ENCODE assay signal across 1 cellular context in the genomic region with DNA sequence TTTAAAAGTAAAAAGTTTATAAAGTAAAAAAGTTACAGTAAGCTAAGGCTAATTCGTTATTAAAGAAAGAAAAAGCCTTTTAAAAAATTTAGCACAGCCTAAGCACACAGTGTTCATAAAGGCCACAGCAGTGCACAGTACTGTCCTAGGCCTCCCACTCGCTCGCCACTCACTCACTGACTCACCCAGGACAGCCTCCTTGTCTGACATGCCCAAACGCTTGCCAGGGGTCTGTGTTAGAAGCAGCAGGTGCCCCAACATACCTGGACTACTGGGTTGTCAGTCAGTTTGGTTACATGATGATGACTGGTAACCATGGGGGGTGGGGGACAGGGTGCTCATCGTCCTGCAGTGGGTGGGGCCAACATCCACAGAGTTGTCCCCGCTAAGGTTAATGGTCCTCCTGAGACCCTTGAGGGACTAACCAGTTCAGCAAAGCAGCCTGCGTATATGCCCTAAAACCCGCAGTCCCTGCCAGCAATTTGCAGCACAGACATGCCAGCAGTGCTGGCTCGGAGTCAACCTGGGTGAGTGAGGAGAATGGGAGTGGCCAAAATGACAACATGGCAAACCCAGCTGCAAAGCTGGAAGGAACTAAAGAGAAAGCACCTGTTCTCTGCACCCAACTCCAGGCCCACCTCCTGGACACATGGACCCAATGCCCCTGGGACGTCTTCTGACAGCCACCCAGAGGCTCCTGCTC.
TF ChIP-seq lines count a peak whose summit lies in the region.

No MANE protein-coding gene starts in this region.

TF ChIP-seq in HepG2, 621 proteins besides CTCF, POLR2A, EP300 and RAD21 (continued from another document):
- TF ChIP-seq, protein P1, sequence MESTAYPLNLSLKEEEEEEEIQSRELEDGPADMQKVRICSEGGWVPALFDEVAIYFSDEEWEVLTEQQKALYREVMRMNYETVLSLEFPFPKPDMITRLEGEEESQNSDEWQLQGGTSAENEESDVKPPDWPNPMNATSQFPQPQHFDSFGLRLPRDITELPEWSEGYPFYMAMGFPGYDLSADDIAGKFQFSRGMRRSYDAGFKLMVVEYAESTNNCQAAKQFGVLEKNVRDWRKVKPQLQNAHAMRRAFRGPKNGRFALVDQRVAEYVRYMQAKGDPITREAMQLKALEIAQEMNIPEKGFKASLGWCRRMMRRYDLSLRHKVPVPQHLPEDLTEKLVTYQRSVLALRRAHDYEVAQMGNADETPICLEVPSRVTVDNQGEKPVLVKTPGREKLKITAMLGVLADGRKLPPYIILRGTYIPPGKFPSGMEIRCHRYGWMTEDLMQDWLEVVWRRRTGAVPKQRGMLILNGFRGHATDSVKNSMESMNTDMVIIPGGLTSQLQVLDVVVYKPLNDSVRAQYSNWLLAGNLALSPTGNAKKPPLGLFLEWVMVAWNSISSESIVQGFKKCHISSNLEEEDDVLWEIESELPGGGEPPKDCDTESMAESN (CRISPR knock-in tag; conservative IDR thresholded peaks at IDR 0.05): no peak
- TF ChIP-seq HOXA9 (CRISPR knock-in tag; IDR thresholded peaks at IDR 0.05; ENCODE audit: borderline replicate concordance) (no peak), PHB2 (IDR thresholded peaks at IDR 0.05; ENCODE audit: partially characterized antibody) (no peak), FOXP1 (IDR thresholded peaks at IDR 0.05) (no peak), FOXP1 (CRISPR knock-in tag; IDR thresholded peaks at IDR 0.05) (no peak), GATAD2A (CRISPR knock-in tag; IDR thresholded peaks at IDR 0.05) (no peak), MED1 (CRISPR knock-in tag; IDR thresholded peaks at IDR 0.05) (no peak), JUN (CRISPR knock-in tag; IDR thresholded peaks at IDR 0.05) (no peak), TARDBP (CRISPR knock-in tag; IDR thresholded peaks at IDR 0.05) (no peak), PTBP1 (IDR thresholded peaks at IDR 0.05; ENCODE audit: low read depth, low read length, poor library complexity, severe bottlenecking) (no peak), WIZ (CRISPR knock-in tag; IDR thresholded peaks at IDR 0.05) (no peak)
- TF ChIP-seq, protein P2, sequence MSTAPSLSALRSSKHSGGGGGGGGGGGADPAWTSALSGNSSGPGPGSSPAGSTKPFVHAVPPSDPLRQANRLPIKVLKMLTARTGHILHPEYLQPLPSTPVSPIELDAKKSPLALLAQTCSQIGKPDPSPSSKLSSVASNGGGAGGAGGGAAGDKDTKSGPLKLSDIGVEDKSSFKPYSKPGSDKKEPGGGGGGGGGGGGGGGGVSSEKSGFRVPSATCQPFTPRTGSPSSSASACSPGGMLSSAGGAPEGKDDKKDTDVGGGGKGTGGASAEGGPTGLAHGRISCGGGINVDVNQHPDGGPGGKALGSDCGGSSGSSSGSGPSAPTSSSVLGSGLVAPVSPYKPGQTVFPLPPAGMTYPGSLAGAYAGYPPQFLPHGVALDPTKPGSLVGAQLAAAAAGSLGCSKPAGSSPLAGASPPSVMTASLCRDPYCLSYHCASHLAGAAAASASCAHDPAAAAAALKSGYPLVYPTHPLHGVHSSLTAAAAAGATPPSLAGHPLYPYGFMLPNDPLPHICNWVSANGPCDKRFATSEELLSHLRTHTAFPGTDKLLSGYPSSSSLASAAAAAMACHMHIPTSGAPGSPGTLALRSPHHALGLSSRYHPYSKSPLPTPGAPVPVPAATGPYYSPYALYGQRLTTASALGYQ (CRISPR knock-in tag; IDR thresholded peaks at IDR 0.05): no peak
- TF ChIP-seq, protein P3, sequence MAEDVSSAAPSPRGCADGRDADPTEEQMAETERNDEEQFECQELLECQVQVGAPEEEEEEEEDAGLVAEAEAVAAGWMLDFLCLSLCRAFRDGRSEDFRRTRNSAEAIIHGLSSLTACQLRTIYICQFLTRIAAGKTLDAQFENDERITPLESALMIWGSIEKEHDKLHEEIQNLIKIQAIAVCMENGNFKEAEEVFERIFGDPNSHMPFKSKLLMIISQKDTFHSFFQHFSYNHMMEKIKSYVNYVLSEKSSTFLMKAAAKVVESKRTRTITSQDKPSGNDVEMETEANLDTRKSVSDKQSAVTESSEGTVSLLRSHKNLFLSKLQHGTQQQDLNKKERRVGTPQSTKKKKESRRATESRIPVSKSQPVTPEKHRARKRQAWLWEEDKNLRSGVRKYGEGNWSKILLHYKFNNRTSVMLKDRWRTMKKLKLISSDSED (CRISPR knock-in tag; IDR thresholded peaks at IDR 0.05): no peak
- TF ChIP-seq, protein P4, sequence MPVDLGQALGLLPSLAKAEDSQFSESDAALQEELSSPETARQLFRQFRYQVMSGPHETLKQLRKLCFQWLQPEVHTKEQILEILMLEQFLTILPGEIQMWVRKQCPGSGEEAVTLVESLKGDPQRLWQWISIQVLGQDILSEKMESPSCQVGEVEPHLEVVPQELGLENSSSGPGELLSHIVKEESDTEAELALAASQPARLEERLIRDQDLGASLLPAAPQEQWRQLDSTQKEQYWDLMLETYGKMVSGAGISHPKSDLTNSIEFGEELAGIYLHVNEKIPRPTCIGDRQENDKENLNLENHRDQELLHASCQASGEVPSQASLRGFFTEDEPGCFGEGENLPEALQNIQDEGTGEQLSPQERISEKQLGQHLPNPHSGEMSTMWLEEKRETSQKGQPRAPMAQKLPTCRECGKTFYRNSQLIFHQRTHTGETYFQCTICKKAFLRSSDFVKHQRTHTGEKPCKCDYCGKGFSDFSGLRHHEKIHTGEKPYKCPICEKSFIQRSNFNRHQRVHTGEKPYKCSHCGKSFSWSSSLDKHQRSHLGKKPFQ (CRISPR knock-in tag; IDR thresholded peaks at IDR 0.05; ENCODE audit: insufficient replicate concordance): no peak
- TF ChIP-seq, protein P5, sequence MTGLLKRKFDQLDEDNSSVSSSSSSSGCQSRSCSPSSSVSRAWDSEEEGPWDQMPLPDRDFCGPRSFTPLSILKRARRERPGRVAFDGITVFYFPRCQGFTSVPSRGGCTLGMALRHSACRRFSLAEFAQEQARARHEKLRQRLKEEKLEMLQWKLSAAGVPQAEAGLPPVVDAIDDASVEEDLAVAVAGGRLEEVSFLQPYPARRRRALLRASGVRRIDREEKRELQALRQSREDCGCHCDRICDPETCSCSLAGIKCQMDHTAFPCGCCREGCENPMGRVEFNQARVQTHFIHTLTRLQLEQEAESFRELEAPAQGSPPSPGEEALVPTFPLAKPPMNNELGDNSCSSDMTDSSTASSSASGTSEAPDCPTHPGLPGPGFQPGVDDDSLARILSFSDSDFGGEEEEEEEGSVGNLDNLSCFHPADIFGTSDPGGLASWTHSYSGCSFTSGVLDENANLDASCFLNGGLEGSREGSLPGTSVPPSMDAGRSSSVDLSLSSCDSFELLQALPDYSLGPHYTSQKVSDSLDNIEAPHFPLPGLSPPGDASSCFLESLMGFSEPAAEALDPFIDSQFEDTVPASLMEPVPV (CRISPR knock-in tag; IDR thresholded peaks at IDR 0.05): no peak
